ENCODE assay signal across 16 cellular contexts in the genomic region with DNA sequence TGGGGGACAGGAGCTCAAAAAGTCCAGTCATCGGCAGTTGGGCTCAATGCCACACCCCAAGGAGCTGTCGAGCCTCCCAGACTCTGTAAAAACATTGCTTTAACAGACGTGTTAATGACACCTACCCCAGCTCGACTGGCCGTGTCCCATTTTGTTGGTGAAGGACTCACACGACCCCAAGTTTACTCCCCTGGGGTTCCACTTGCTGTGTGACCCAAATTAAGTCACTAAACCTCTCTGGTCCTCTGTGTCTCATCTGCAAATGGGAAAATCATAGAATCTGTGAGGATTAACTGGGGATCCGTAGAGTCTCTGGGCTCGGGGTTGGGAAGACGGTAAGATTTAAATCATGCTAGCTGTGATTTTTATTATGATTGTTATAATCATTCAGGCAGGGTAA. TPM values are rescaled to one million over a fixed set of nuclear protein-coding genes. Genes with fewer than 3 reads are reported as not detected.
DNase-seq lines count a peak whose midpoint lies in the region; ATAC-seq and TF ChIP-seq lines count a peak whose summit lies in the region.
"Had no signal": no experiment of that assay in that cellular context is flagged by ENCODE, and none has a peak within 500 bp of the region (broad histone marks: within the 10 kb centered on the region; RNA-seq: fewer than 3 reads in every experiment).

No MANE protein-coding gene starts in this region.

- peak overlapping the region; percentile 58 for H2BK5ac ChIP-seq in IMR-90 (ENCODE audit: low read depth, low read length, poor library complexity, severe bottlenecking)

- peak overlapping the region; percentile 95 for H2BK120ac ChIP-seq in IMR-90 (ENCODE audit: low read depth, low read length)

- H4K91ac ChIP-seq in IMR-90 (ENCODE audit: insufficient read depth, low read depth, low read length): peak overlapping the region; percentile 81; the same call in 1 of the 2 replicates

- H3K9me1 ChIP-seq in IMR-90 (ENCODE audit: insufficient read depth, low read length): peaks cover 6% of the 10 kb centered on the region; the same call in 1 of the 2 replicates

- H3K9ac ChIP-seq in IMR-90 (ENCODE audit: low read depth, low read length) (no peak overlapping the region), mammary epithelial cell (ENCODE audit: insufficient read depth, low read length) (peak overlapping the region; percentile 31)
- H3K9ac ChIP-seq: KMS-11 had no signal

- H2BK15ac ChIP-seq in IMR-90 (ENCODE audit: low read depth, low read length): peak overlapping the region; percentile 76; the same call in 1 of the 3 replicates

- peak overlapping the region; percentile 83 for H3K4ac ChIP-seq in IMR-90 (ENCODE audit: low read depth, low read length)

- in situ Hi-C loops in IMR-90 (cut with MboI; ENCODE audit: low sequenced_read_pairs) (no loop called here), mammary epithelial cell (cut with MboI; ENCODE audit: low sequenced_read_pairs in 2 of 2) (no loop called here)

- H4K5ac ChIP-seq in IMR-90 (ENCODE audit: low read depth, low read length): no peak overlapping the region

- H3K18ac ChIP-seq in IMR-90 (ENCODE audit: low read depth, low read length): no peak overlapping the region

- H3K14ac ChIP-seq in IMR-90 (replicated peaks; ENCODE audit: low read depth, low read length): 0 out of 2 replicates have a peak overlapping the region, but pooled peaks have one; percentile 48

- H4K8ac ChIP-seq in IMR-90 (ENCODE audit: low read depth in 2 of 2, low read length in 2 of 2): peak overlapping the region; percentile 97 to 100; a peak in 2 of 4 replicates

- H3K27ac ChIP-seq in IMR-90 (ENCODE audit: insufficient read depth, low read length) (no peak overlapping the region; the same call in 1 of the 2 replicates), mammary epithelial cell (ENCODE audit: insufficient read depth, low read depth, low read length) (peak overlapping the region; percentile 85), neutrophil (peak overlapping the region; percentile 90)
- H3K27ac ChIP-seq: C4-2B, KMS-11 had no signal

- no peaks in the 10 kb centered on the region for H3K36me3 ChIP-seq in IMR-90 (ENCODE audit: control insufficient read depth, insufficient read depth, low read length)
- H3K36me3 ChIP-seq in mammary epithelial cell (ENCODE audit: insufficient read depth, low read length): peaks cover 2% of the 10 kb centered on the region
- H3K36me3 ChIP-seq in neutrophil: no peaks in the 10 kb centered on the region

- no peak overlapping the region for H3K56ac ChIP-seq in IMR-90 (ENCODE audit: extremely low read depth, insufficient read depth, low read length)

- H4K20me1 ChIP-seq in IMR-90 (ENCODE audit: insufficient read depth, low read length) (no peaks in the 10 kb centered on the region; the same call in 1 of the 2 replicates), mammary epithelial cell (ENCODE audit: insufficient read depth, low read length) (no peaks in the 10 kb centered on the region)

- 77% methylated on average over 4 of the region's 9 CpGs; no CpG with 5 or more reads in 1 of the 2 experiments for WGBS in IMR-90 (ENCODE audit: extremely low coverage in 2 of 2, insufficient read length in 1 of 2), 2 experiments
- 74% methylated on average over 9 of the region's 9 CpGs for WGBS in mammary epithelial cell (ENCODE audit: low coverage, missing lambda C conversion rate)

- dilution Hi-C loops in IMR-90 (cut with HindIII; ENCODE audit: low sequenced_read_pairs, unreplicated experiment): no loop called here
- dilution Hi-C loops in mammary epithelial cell (cut with HindIII; ENCODE audit: low sequenced_read_pairs): no loop called here

- H2AFZ ChIP-seq in IMR-90 (replicated peaks; ENCODE audit: low read length, poor library complexity) (peak overlapping the region; percentile 78), mammary epithelial cell (ENCODE audit: low read depth, low read length) (no peak overlapping the region)

- H3K4me2 ChIP-seq in IMR-90 (ENCODE audit: low read depth, low read length) (no peak overlapping the region), mammary epithelial cell (ENCODE audit: insufficient read depth, low read depth, low read length) (peak overlapping the region; percentile 22)
- H3K4me2 ChIP-seq: KMS-11 had no signal

- no peaks in the 10 kb centered on the region; a peak in 1 of 4 replicates for H3K79me1 ChIP-seq in IMR-90 (ENCODE audit: low read depth in 1 of 2, low read length in 2 of 2)

- no peak for TF ChIP-seq POLR2A in IMR-90 (IDR thresholded peaks at IDR 0.05; ENCODE audit: low read depth, low read length)

- ATAC-seq in IMR-90 (ENCODE audit: low read depth) (no peak), GM21825 (IDR thresholded peaks at IDR 0.05; ENCODE audit: unreplicated experiment) (no peak), GM18870 (IDR thresholded peaks at IDR 0.05; ENCODE audit: unreplicated experiment) (no peak)

- peak; percentile 34 for DNase-seq in CD1c-positive myeloid dendritic cell (ENCODE audit: extremely low spot score)
- no peak for DNase-seq in IMR-90
- DNase-seq in mammary epithelial cell: no peak
- DNase-seq in ecto neural progenitor cell (ENCODE audit: low spot score): no peak
- DNase-seq in dermis blood vessel endothelial cell: no peak
- DNase-seq: activated CD4-positive, CD25-positive, alpha-beta regulatory T cell; DMS79 treated with DMSO at 0.1 percent for 48 hours; NCI-H1694; NCI-H510A; nucleus accumbens had no signal

- H3K27me3 ChIP-seq in IMR-90 (ENCODE audit: control insufficient read depth, insufficient read depth, low read length) (no peaks in the 10 kb centered on the region), mammary epithelial cell (ENCODE audit: insufficient read depth, low read length) (no peaks in the 10 kb centered on the region), neutrophil (no peaks in the 10 kb centered on the region)

- peaks cover 56% of the 10 kb centered on the region for H3K79me2 ChIP-seq in mammary epithelial cell (ENCODE audit: insufficient read depth, low read length)

- peaks cover 3% of the 10 kb centered on the region; the same call in 1 of the 2 replicates for H3K9me3 ChIP-seq in IMR-90 (ENCODE audit: control insufficient read depth, insufficient read depth, low read length)
- no peaks in the 10 kb centered on the region for H3K9me3 ChIP-seq in mammary epithelial cell (replicated peaks; ENCODE audit: insufficient read depth, low read length)
- no peaks in the 10 kb centered on the region for H3K9me3 ChIP-seq in neutrophil

- H2AK5ac ChIP-seq in IMR-90 (ENCODE audit: low read depth, low read length): peak overlapping the region; percentile 75

- H3K4me3 ChIP-seq in IMR-90 (ENCODE audit: insufficient read depth, low read depth, low read length) (no peak overlapping the region), mammary epithelial cell (replicated peaks in 1 of 3; ENCODE audit: insufficient read depth in 1 of 3, low read depth in 2 of 3, low read length in 3 of 3) (no peak overlapping the region), neutrophil (ENCODE audit: low read depth in 1 of 2, low read length in 1 of 2) (no peak overlapping the region)

- CTCF ChIA-PET in IMR-90 (lab: Yijun Ruan, JAX) (no interaction called here), mammary epithelial cell (lab: Charles Lee; ENCODE audit: low non-redundant PET) (no interaction called here)

- TF ChIP-seq CTCF in IMR-90 (conservative IDR thresholded peaks at IDR 0.05; ENCODE audit: low read depth, low read length) (no peak), mammary epithelial cell (conservative IDR thresholded peaks at IDR 0.05 in 1 of 2, IDR thresholded peaks at IDR 0.05 in 1 of 2; ENCODE audit: extremely low read depth in 1 of 2, insufficient read depth in 1 of 2, low read depth in 1 of 2, low read length in 2 of 2) (no peak), neutrophil (IDR thresholded peaks at IDR 0.05) (no peak)

- peaks cover 7% of the 10 kb centered on the region for H3K4me1 ChIP-seq in IMR-90 (ENCODE audit: control insufficient read depth, insufficient read depth, low read length)
- H3K4me1 ChIP-seq in mammary epithelial cell (ENCODE audit: insufficient read depth, low read length): peaks cover 25% of the 10 kb centered on the region
- peaks cover 37 to 42% of the 10 kb centered on the region in 2 experiments for H3K4me1 ChIP-seq in neutrophil (ENCODE audit: control insufficient read depth in 1 of 2, insufficient read depth in 1 of 2, low read depth in 1 of 2, low read length in 1 of 2)

- peak overlapping the region; percentile 73 for H2AK9ac ChIP-seq in IMR-90 (replicated peaks; ENCODE audit: low read depth, low read length, poor library complexity)

- no TSS peak for BruUV-seq in IMR-90 (replicated peaks; lab: Mats Ljungman, UMichigan)
- BruUV-seq in mammary epithelial cell (replicated peaks; lab: Mats Ljungman, UMichigan): no TSS peak

- peak overlapping the region; percentile 83 for H2BK20ac ChIP-seq in IMR-90 (ENCODE audit: low read depth, low read length)

- H3K23ac ChIP-seq in IMR-90 (ENCODE audit: low read depth, low read length): peak overlapping the region; percentile 67; the same call in 1 of the 2 replicates

- TF ChIP-seq RAD21 in IMR-90 (IDR thresholded peaks at IDR 0.05; ENCODE audit: low read length): no peak

- intact Hi-C loops in IMR-90 (cut with micrococcal nuclease) (no loop called here), mammary epithelial cell (cut with micrococcal nuclease) (no loop called here)

- POLR2A ChIA-PET in IMR-90 (lab: Charles Lee; ENCODE audit: unreplicated experiment): no interaction called here

RNA-seq across cellular contexts. Expression of gene GNA15, which starts 7.1 kb away (rescaled TPM):
- 0.18 and 0.28 TPM in 2 replicates for total RNA-seq in IMR-90 (2012; rRNA removed)
- polyA plus RNA-seq in IMR-90 (2012; rRNA removed): 0.04 TPM in 1 of 2 replicates, not detected in the other
- polyA plus RNA-seq in IMR-90 (2012; cell fraction: cytosol; rRNA removed): 0.04 TPM in 1 of 2 replicates, not detected in the other
- polyA plus RNA-seq in IMR-90 (2012; cell fraction: nucleus; rRNA removed; ENCODE audit: low replicate concordance): 0.33 and 0.40 TPM in 2 replicates
- total RNA-seq in mammary epithelial cell: 100 to 1,000 TPM in 1 of 2 donors, 10 to 100 TPM in 1; 28.7 to 110 TPM
- polyA plus RNA-seq in mammary epithelial cell: 57.1 TPM
- 43.7 TPM for polyA minus RNA-seq in mammary epithelial cell
- total RNA-seq in dermis blood vessel endothelial cell: under 0.01 and 0.23 TPM in 2 replicates
- total RNA-seq: OCI-LY7 had no signal

RNA-seq across cellular contexts. Expression of gene S1PR4, which starts 35.6 kb away (rescaled TPM):
- total RNA-seq in IMR-90 (2012; rRNA removed) (not detected in 2 replicates), mammary epithelial cell (under 1 TPM; 0.67 to 0.94 TPM), dermis blood vessel endothelial cell (2.1 and 2.2 TPM in 2 replicates)
- polyA plus RNA-seq in IMR-90 (2012; rRNA removed) (not detected in 2 replicates), mammary epithelial cell (0.10 TPM)
- polyA plus RNA-seq in IMR-90 (2012; cell fraction: cytosol; rRNA removed): not detected in 2 replicates
- polyA plus RNA-seq in IMR-90 (2012; cell fraction: nucleus; rRNA removed; ENCODE audit: low replicate concordance): 0.05 TPM in 1 of 2 replicates, not detected in the other
- not detected for polyA minus RNA-seq in mammary epithelial cell

RNA-seq across cellular contexts. Expression of gene NCLN, which starts 42.8 kb away (rescaled TPM):
- total RNA-seq in IMR-90 (2012; rRNA removed) (32.8 and 35.6 TPM in 2 replicates), mammary epithelial cell (10 to 100 TPM; 55.5 to 95.3 TPM), dermis blood vessel endothelial cell (38.3 and 74.5 TPM in 2 replicates)
- polyA plus RNA-seq in IMR-90 (2012; rRNA removed) (90.8 and 95.4 TPM in 2 replicates), mammary epithelial cell (91.0 TPM)
- polyA plus RNA-seq in IMR-90 (2012; cell fraction: cytosol; rRNA removed): 81.8 and 106 TPM in 2 replicates
- polyA plus RNA-seq in IMR-90 (2012; cell fraction: nucleus; rRNA removed; ENCODE audit: low replicate concordance): 68.5 and 190 TPM in 2 replicates
- 106 TPM for polyA minus RNA-seq in mammary epithelial cell

RNA-seq across cellular contexts. Expression of gene GNA11, which starts 48.8 kb away (rescaled TPM):
- total RNA-seq in IMR-90 (2012; rRNA removed) (25.5 and 34.4 TPM in 2 replicates), mammary epithelial cell (10 to 100 TPM; 68.1 to 91.4 TPM), dermis blood vessel endothelial cell (80.8 and 87.2 TPM in 2 replicates)
- polyA plus RNA-seq in IMR-90 (2012; rRNA removed) (33.3 and 44.5 TPM in 2 replicates), mammary epithelial cell (67.4 TPM)
- 29.2 and 50.1 TPM in 2 replicates for polyA plus RNA-seq in IMR-90 (2012; cell fraction: cytosol; rRNA removed)
- polyA plus RNA-seq in IMR-90 (2012; cell fraction: nucleus; rRNA removed; ENCODE audit: low replicate concordance): 24.5 and 49.2 TPM in 2 replicates
- 86.9 TPM for polyA minus RNA-seq in mammary epithelial cell

Comparison
In these comparisons a context has a peak if more than half of its experiments do, and no peak if none do; other contexts are left out.
1. RNA of gene GNA15, which starts 7.1 kb away (total RNA-seq): 28.7 to 110 TPM in mammary epithelial cell; 0.18 to 0.28 TPM in IMR-90 and under 0.01 to 0.23 TPM in dermis blood vessel endothelial cell; every median in the first group is over 10 times any median in the second.